1 cellular context compared by ENCODE assay signal in the genomic region with DNA sequence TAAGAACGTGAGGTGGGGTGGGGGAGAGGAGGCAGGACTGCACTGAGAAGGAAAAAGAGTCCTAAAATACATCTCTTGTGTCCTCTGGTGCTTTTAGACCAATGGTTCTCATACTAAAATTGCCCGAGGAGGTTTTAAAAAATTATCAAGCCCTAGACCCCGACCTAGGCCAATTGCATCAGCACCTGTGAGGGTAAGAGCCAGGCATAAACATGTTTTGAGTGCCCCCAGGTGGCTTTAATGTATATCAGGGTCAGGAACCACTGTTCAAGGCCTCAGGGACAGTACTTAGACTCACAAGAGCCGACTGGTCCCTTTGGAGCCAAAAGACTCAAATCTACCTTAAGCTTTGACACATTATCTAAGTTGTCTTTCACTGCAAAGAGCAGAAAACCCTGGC.
TF ChIP-seq lines count a peak whose summit lies in the region.

No MANE protein-coding gene starts in this region.

TF ChIP-seq in HepG2, 621 proteins besides CTCF, POLR2A, EP300 and RAD21:
- peak; percentile 72 for TF ChIP-seq ATF3 (CRISPR knock-in tag; IDR thresholded peaks at IDR 0.05)
- peak; percentile 80 for TF ChIP-seq CEBPG (CRISPR knock-in tag; IDR thresholded peaks at IDR 0.05)
- no peak for TF ChIP-seq BORCS8-MEF2B (CRISPR knock-in tag; IDR thresholded peaks at IDR 0.05)
- TF ChIP-seq, protein P1, sequence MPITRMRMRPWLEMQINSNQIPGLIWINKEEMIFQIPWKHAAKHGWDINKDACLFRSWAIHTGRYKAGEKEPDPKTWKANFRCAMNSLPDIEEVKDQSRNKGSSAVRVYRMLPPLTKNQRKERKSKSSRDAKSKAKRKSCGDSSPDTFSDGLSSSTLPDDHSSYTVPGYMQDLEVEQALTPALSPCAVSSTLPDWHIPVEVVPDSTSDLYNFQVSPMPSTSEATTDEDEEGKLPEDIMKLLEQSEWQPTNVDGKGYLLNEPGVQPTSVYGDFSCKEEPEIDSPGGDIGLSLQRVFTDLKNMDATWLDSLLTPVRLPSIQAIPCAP (CRISPR knock-in tag; IDR thresholded peaks at IDR 0.05; ENCODE audit: low read depth) = no peak
- TF ChIP-seq SMC3 (IDR thresholded peaks at IDR 0.05; ENCODE audit: low read length) = peak; percentile 79
- TF ChIP-seq, protein P2, sequence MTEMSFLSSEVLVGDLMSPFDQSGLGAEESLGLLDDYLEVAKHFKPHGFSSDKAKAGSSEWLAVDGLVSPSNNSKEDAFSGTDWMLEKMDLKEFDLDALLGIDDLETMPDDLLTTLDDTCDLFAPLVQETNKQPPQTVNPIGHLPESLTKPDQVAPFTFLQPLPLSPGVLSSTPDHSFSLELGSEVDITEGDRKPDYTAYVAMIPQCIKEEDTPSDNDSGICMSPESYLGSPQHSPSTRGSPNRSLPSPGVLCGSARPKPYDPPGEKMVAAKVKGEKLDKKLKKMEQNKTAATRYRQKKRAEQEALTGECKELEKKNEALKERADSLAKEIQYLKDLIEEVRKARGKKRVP (CRISPR knock-in tag; IDR thresholded peaks at IDR 0.05) = peak in 1 of 2 experiments; percentile 94; a peak in 2 of 4 replicates
- TF ChIP-seq MIXL1 (CRISPR knock-in tag; IDR thresholded peaks at IDR 0.05) = 0 out of 2 replicates have a peak, but pooled peaks have one; percentile 12
- TF ChIP-seq PBX2 (CRISPR knock-in tag; IDR thresholded peaks at IDR 0.05) = no peak
- no peak for TF ChIP-seq SOX5 (CRISPR knock-in tag; IDR thresholded peaks at IDR 0.05; ENCODE audit: borderline replicate concordance)
- TF ChIP-seq RXRB (CRISPR knock-in tag; IDR thresholded peaks at IDR 0.05; ENCODE audit: borderline replicate concordance) = no peak
- TF ChIP-seq STAG1 (CRISPR knock-in tag; IDR thresholded peaks at IDR 0.05) = peak; percentile 80
